1 cellular context compared by ENCODE assay signal in genomic region chr12:6540181-6540877, GRCh38.
TF ChIP-seq lines count a peak whose summit lies in the region.

No MANE protein-coding gene starts in this region.

TF ChIP-seq in SK-N-SH, 30 proteins besides CTCF, POLR2A, EP300 and RAD21 (continued from another document):
- TF ChIP-seq ZBTB33 (IDR thresholded peaks at IDR 0.05; ENCODE audit: borderline replicate concordance, low read depth): no peak
- no peak for TF ChIP-seq TAF1 (IDR thresholded peaks at IDR 0.05; ENCODE audit: borderline replicate concordance, low read depth, low read length)
- no peak for TF ChIP-seq IRF3 (IDR thresholded peaks at IDR 0.05; ENCODE audit: low read depth, low read length)
